Comparison of ENCODE assay signal across 1 cellular context in genomic region chr9:30944741-30945280, GRCh38.
TF ChIP-seq lines count a peak whose summit lies in the region.

No MANE protein-coding gene starts in this region.

TF ChIP-seq in HepG2, 621 proteins besides CTCF, POLR2A, EP300 and RAD21:
- TF ChIP-seq ASH2L (IDR thresholded peaks at IDR 0.05; ENCODE audit: insufficient read length, low read depth, low read length) (no peak), TAF15 (IDR thresholded peaks at IDR 0.05; ENCODE audit: low read depth, low read length, poor library complexity, severe bottlenecking) (no peak), RFX1 (IDR thresholded peaks at IDR 0.05) (no peak), ZNF256 (CRISPR knock-in tag; conservative IDR thresholded peaks at IDR 0.05) (no peak), HOXA7 (CRISPR knock-in tag; IDR thresholded peaks at IDR 0.05) (no peak), KDM5A (IDR thresholded peaks at IDR 0.05; ENCODE audit: borderline replicate concordance, low read length) (no peak), ZNF557 (CRISPR knock-in tag; IDR thresholded peaks at IDR 0.05) (no peak), ZNF235 (CRISPR knock-in tag; IDR thresholded peaks at IDR 0.05; ENCODE audit: borderline replicate concordance) (no peak), NFIC (IDR thresholded peaks at IDR 0.05; ENCODE audit: low read length) (no peak), BRCA1 (CRISPR knock-in tag; IDR thresholded peaks at IDR 0.05) (no peak)
- TF ChIP-seq, protein P1, sequence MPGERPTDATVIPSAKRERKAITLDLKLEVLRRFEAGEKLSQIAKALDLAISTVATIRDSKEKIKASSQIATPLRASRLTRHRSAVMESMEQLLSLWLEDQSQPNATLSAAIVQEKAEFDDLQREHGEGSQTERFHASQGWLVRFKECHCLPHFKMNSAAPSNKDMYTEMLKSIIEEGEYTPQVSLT (CRISPR knock-in tag; IDR thresholded peaks at IDR 0.05; ENCODE audit: borderline replicate concordance, low read depth) = no peak
